16 cellular contexts compared by ENCODE assay signal in genomic region chr10:102785818-102786217, GRCh38. TPM values are rescaled to one million over a fixed set of nuclear protein-coding genes. Genes with fewer than 3 reads are reported as not detected.
DNase-seq lines count a peak whose midpoint lies in the region; ATAC-seq, FAIRE-seq and TF ChIP-seq lines count a peak whose summit lies in the region.
"Had no signal": no experiment of that assay in that cellular context is flagged by ENCODE, and none has a peak within 500 bp of the region (broad histone marks: within the 10 kb centered on the region; RNA-seq: fewer than 3 reads in every experiment).

No MANE protein-coding gene starts in this region.

- peaks cover 13% of the 10 kb centered on the region for H3K36me3 Mint-ChIP-seq in osteocyte (ENCODE audit: unreplicated experiment)

- TF ChIP-seq RAD21 in liver (IDR thresholded peaks at IDR 0.05) (peak in 1 of 2 donors; percentile 39), HepG2 (CRISPR knock-in tag; IDR thresholded peaks at IDR 0.05) (no peak)

- H3K9me3 Mint-ChIP-seq in osteocyte (ENCODE audit: unreplicated experiment) = peaks cover 5% of the 10 kb centered on the region

- H3K4me3 ChIP-seq in liver (ENCODE audit: low read depth in 1 of 3, low read length in 3 of 3) (no peak overlapping the region), HepG2 (replicated peaks in 1 of 3; ENCODE audit: insufficient read depth in 1 of 3, low read depth in 2 of 3, low read length in 3 of 3) (no peak overlapping the region), gastroesophageal sphincter (no peak overlapping the region), brain microvascular endothelial cell (ENCODE audit: low read depth, low read length) (no peak overlapping the region), small intestine (ENCODE audit: low read depth in 1 of 2, low read length in 2 of 2) (no peak overlapping the region)
- H3K4me3 ChIP-seq: A549, cardiac muscle cell had no signal

- intact Hi-C loops in HepG2 (cut with micrococcal nuclease; ENCODE audit: unreplicated experiment) = no loop called here

- in situ Hi-C loops in HepG2 (cut with HindIII; ENCODE audit: extremely low pct_ligation_motif_present, low pct_unique_long_range_greater_than_20kb) (no loop called here), brain microvascular endothelial cell (cut with HindIII; ENCODE audit: low pct_ligation_motif_present, low sequenced_read_pairs) (no loop called here)

- no peak overlapping the region for H3K9ac ChIP-seq in liver (ENCODE audit: low read depth in 1 of 2, low read length in 2 of 2)
- H3K9ac ChIP-seq in HepG2 (ENCODE audit: insufficient read depth, low read depth, low read length) = no peak overlapping the region

- H3K27me3 ChIP-seq in liver (ENCODE audit: control insufficient read depth in 4 of 4, insufficient read depth in 4 of 4, low read length in 3 of 4) (no peaks in the 10 kb centered on the region), HepG2 (ENCODE audit: control insufficient read depth in 1 of 2, insufficient read depth in 2 of 2, low read length in 2 of 2) (no peaks in the 10 kb centered on the region), gastroesophageal sphincter (no peaks in the 10 kb centered on the region), brain microvascular endothelial cell (replicated peaks) (no peaks in the 10 kb centered on the region), small intestine (ENCODE audit: control insufficient read depth in 2 of 2, insufficient read depth in 2 of 2, low read length in 2 of 2) (no peaks in the 10 kb centered on the region)
- H3K27me3 ChIP-seq: cardiac muscle cell had no signal

- H4K20me1 ChIP-seq in HepG2 (ENCODE audit: insufficient read depth, low read length) = no peaks in the 10 kb centered on the region

- CTCF ChIA-PET in HepG2 (lab: Yijun Ruan, JAX; ENCODE audit: low intra/inter-chr PET ratio, low total read pairs) = no interaction called here

- no peak for FAIRE-seq in HepG2 (lab: Jason Lieb, UNC)
- FAIRE-seq in small intestine (lab: Jason Lieb, UNC) = no peak
- FAIRE-seq: A549, frontal cortex, HTR-8/SVneo, urothelium cell line had no signal

- POLR2A ChIA-PET in HepG2 (lab: Yijun Ruan, JAX) = no interaction called here

- no peak for ATAC-seq in HepG2
- ATAC-seq in gastroesophageal sphincter = peak; percentile 21
- ATAC-seq: A549 had no signal

- H3K9me3 ChIP-seq in liver (ENCODE audit: control insufficient read depth in 4 of 4, low read length in 3 of 4) (no peaks in the 10 kb centered on the region), HepG2 (ENCODE audit: low read length) (no peaks in the 10 kb centered on the region), gastroesophageal sphincter (no peaks in the 10 kb centered on the region), small intestine (ENCODE audit: control insufficient read depth, low read depth) (no peaks in the 10 kb centered on the region)
- H3K9me3 ChIP-seq: A549 had no signal

- BruUV-seq in HepG2 (replicated peaks; lab: Mats Ljungman, UMichigan) = no TSS peak

- H3K4me1 Mint-ChIP-seq in osteocyte (ENCODE audit: unreplicated experiment) = peaks cover 53% of the 10 kb centered on the region

- H3K36me3 ChIP-seq in liver (ENCODE audit: control insufficient read depth in 4 of 4, insufficient read depth in 3 of 4, low read depth in 1 of 4, low read length in 3 of 4) (no peaks in the 10 kb centered on the region), HepG2 (replicated peaks in 1 of 2; ENCODE audit: control insufficient read depth in 1 of 2, insufficient read depth in 2 of 2, low read length in 2 of 2) (no peaks in the 10 kb centered on the region), gastroesophageal sphincter (no peaks in the 10 kb centered on the region), brain microvascular endothelial cell (replicated peaks) (peaks cover under 1% of the 10 kb centered on the region), small intestine (ENCODE audit: control insufficient read depth in 2 of 2, insufficient read depth in 2 of 2, low read length in 2 of 2) (no peaks in the 10 kb centered on the region)
- H3K36me3 ChIP-seq: cardiac muscle cell had no signal

- peak overlapping the region; percentile 50 for H3K27ac ChIP-seq in liver (ENCODE audit: low read depth in 1 of 2, low read length in 2 of 2)
- H3K27ac ChIP-seq in HepG2 (ENCODE audit: extremely low read length, insufficient read depth, low read length) = no peak overlapping the region
- peak overlapping the region in 3 of 4 donors; percentile 82 to 97 (median 95) for H3K27ac ChIP-seq in gastroesophageal sphincter
- H3K27ac ChIP-seq in brain microvascular endothelial cell = no peak overlapping the region
- peak overlapping the region in 1 of 2 donors; percentile 73 for H3K27ac ChIP-seq in small intestine (ENCODE audit: low read depth in 1 of 2, low read length in 1 of 2)
- H3K27ac ChIP-seq: A549, cardiac muscle cell had no signal

- DNase-seq in HepG2 (ENCODE audit: low spot score) (no peak), osteocyte (ENCODE audit: extremely low spot score, unreplicated experiment) (no peak), brain microvascular endothelial cell (no peak), HuH-7.5 (ENCODE audit: low spot score) (no peak), NCI-H345 (lab: John Stamatoyannopoulos, UW) (no peak), small intestine (no peak)
- DNase-seq: activated T-cell treated with anti-CD3 and anti-CD28 coated beads, Interleukin-2, amount 50 U/mL, for 24 hours; NCI-H187 treated with DMSO at 0.1 percent for 48 hours had no signal

- TF ChIP-seq EP300 in HepG2 (IDR thresholded peaks at IDR 0.05; ENCODE audit: low read depth in 2 of 2, low read length in 2 of 2) (no peak), HepG2 (CRISPR knock-in tag; IDR thresholded peaks at IDR 0.05; ENCODE audit: borderline replicate concordance) (no peak), gastroesophageal sphincter (IDR thresholded peaks at IDR 0.05) (no peak)

- H3K27me3 Mint-ChIP-seq in osteocyte (ENCODE audit: unreplicated experiment) = no peaks in the 10 kb centered on the region
- H3K27me3 Mint-ChIP-seq: activated T-cell treated with anti-CD3 and anti-CD28 coated beads, Interleukin-2, amount 50 U/mL, for 24 hours had no signal

- H3K4me2 ChIP-seq in HepG2 (ENCODE audit: low read depth, low read length) = no peak overlapping the region
- H3K4me2 ChIP-seq: A549 had no signal

- TF ChIP-seq CTCF in liver (IDR thresholded peaks at IDR 0.05; ENCODE audit: low read depth, low read length, missing input control) = no peak
- TF ChIP-seq CTCF in HepG2 (CRISPR knock-in tag; IDR thresholded peaks at IDR 0.05) = no peak
- no peak for TF ChIP-seq CTCF in gastroesophageal sphincter (IDR thresholded peaks at IDR 0.05)
- no peak for TF ChIP-seq CTCF in osteocyte (IDR thresholded peaks at IDR 0.05)
- no peak for TF ChIP-seq CTCF in brain microvascular endothelial cell (IDR thresholded peaks at IDR 0.05; ENCODE audit: low read depth, low read length, missing control alignments)

- H3K4me1 ChIP-seq in liver (ENCODE audit: control insufficient read depth in 4 of 4, insufficient read depth in 4 of 4, low read length in 3 of 4) (peaks cover 23 to 36% (median 31%) of the 10 kb centered on the region in 4 donors), HepG2 (ENCODE audit: insufficient read depth, low read length) (peaks cover 24% of the 10 kb centered on the region), gastroesophageal sphincter (peaks cover 30 to 89% (median 46%) of the 10 kb centered on the region in 3 donors), small intestine (ENCODE audit: control insufficient read depth in 2 of 2, insufficient read depth in 1 of 2, low read depth in 1 of 2, low read length in 1 of 2) (peaks cover 0 to 24% of the 10 kb centered on the region in 2 donors)

- no peak for TF ChIP-seq POLR2A in HepG2 (IDR thresholded peaks at IDR 0.05; ENCODE audit: insufficient read depth in 1 of 2, low read depth in 2 of 2, low read length in 2 of 2)
- no peak for TF ChIP-seq POLR2A in gastroesophageal sphincter (IDR thresholded peaks at IDR 0.05)

- H3K4me3 Mint-ChIP-seq in osteocyte (ENCODE audit: unreplicated experiment) = no peak overlapping the region
- H3K4me3 Mint-ChIP-seq: activated T-cell treated with anti-CD3 and anti-CD28 coated beads, Interleukin-2, amount 50 U/mL, for 24 hours had no signal

- H2AFZ ChIP-seq in HepG2 (ENCODE audit: low read length) = no peak overlapping the region

- peak overlapping the region; percentile 57 for H3K27ac Mint-ChIP-seq in osteocyte (ENCODE audit: unreplicated experiment)
- H3K27ac Mint-ChIP-seq: activated T-cell treated with anti-CD3 and anti-CD28 coated beads, Interleukin-2, amount 50 U/mL, for 24 hours had no signal

- H3K79me2 ChIP-seq in HepG2 (ENCODE audit: insufficient read depth, low read length) = no peaks in the 10 kb centered on the region

- WGBS in liver = 53% methylated on average over 2 of the region's 2 CpGs
- 98% methylated on average over 2 of the region's 2 CpGs for WGBS in HepG2 (ENCODE audit: low lambda C conversion rate)
- 31 to 53% methylated on average over 2 of the region's 2 CpGs for WGBS in gastroesophageal sphincter (ENCODE audit: low coverage in 1 of 2), 2 donors
- 58 to 88% (median 80%) methylated on average over 2 of the region's 2 CpGs for WGBS in small intestine, 3 donors

RNA-seq across cellular contexts. Expression of gene WBP1L, which starts 42.1 kb away (rescaled TPM):
- total RNA-seq in liver = 10 to 100 TPM; 25.3 to 43.6 TPM
- 10 to 100 TPM; 12.3 to 29.9 TPM for polyA plus RNA-seq in liver
- 8.3 and 11.6 TPM in 2 replicates for total RNA-seq in HepG2 (2016; rRNA removed; fragmentation: Illumina TruSeq; extraction: Trizol)
- total RNA-seq in HepG2 (2016; cell fraction: cytosol; rRNA removed; fragmentation: Illumina TruSeq; extraction: Trizol; ENCODE audit: low read depth) = 4.0 and 4.2 TPM in 2 replicates
- 8.5 and 10.6 TPM in 2 replicates for total RNA-seq in HepG2 (2016; cell fraction: insoluble cytoplasmic fraction; rRNA removed; fragmentation: Illumina TruSeq; extraction: Trizol)
- 15.7 and 18.8 TPM in 2 replicates for total RNA-seq in HepG2 (2016; cell fraction: membrane; rRNA removed; fragmentation: Illumina TruSeq; extraction: Trizol)
- 6.4 and 7.2 TPM in 2 replicates for total RNA-seq in HepG2 (2016; cell fraction: nucleus; rRNA removed; fragmentation: Illumina TruSeq; extraction: Trizol)
- polyA plus RNA-seq in HepG2 (2011; rRNA removed) = 12.3 and 14.9 TPM in 2 replicates
- polyA plus RNA-seq in HepG2 (2011; cell fraction: cytosol; rRNA removed) = 18.7 and 19.4 TPM in 2 replicates
- polyA plus RNA-seq in HepG2 (2011; cell fraction: nucleus; rRNA removed) = 8.0 and 9.0 TPM in 2 replicates
- polyA plus RNA-seq in HepG2 (2012) = 11.9 and 14.7 TPM in 2 replicates
- 2.6 and 2.8 TPM in 2 replicates for polyA plus RNA-seq in HepG2 (2016; cell fraction: cytosol; fragmentation: Illumina TruSeq; extraction: Trizol; ENCODE audit: low read depth)
- 10.0 and 11.7 TPM in 2 replicates for polyA plus RNA-seq in HepG2 (2016; cell fraction: insoluble cytoplasmic fraction; fragmentation: Illumina TruSeq; extraction: Trizol; ENCODE audit: low read depth)
- polyA plus RNA-seq in HepG2 (2016; cell fraction: membrane; fragmentation: Illumina TruSeq; extraction: Trizol; ENCODE audit: low read depth) = 10.4 and 14.8 TPM in 2 replicates
- polyA plus RNA-seq in HepG2 (2016; cell fraction: nucleus; fragmentation: Illumina TruSeq; extraction: Trizol; ENCODE audit: insufficient read depth, low read depth) = 9.0 and 9.1 TPM in 2 replicates
- 33.2 and 39.2 TPM in 2 replicates for polyA minus RNA-seq in HepG2 (2011; rRNA and poly(A)+ RNA removed; ENCODE audit: low replicate concordance)
- 12.8 and 18.7 TPM in 2 replicates for polyA minus RNA-seq in HepG2 (2011; cell fraction: cytosol; rRNA and poly(A)+ RNA removed)
- polyA minus RNA-seq in HepG2 (2011; cell fraction: nucleus; rRNA and poly(A)+ RNA removed) = 6.4 and 8.5 TPM in 2 replicates
- total RNA-seq in gastroesophageal sphincter = 100 to 1,000 TPM; 125 to 142 (median 132) TPM
- total RNA-seq in osteocyte = 66.7 and 68.7 TPM in 2 replicates
- polyA plus RNA-seq in small intestine = 10 to 100 TPM; 15.2 to 29.9 (median 16.8) TPM

RNA-seq across cellular contexts. Expression of gene CYP17A1, which starts 51.4 kb away (rescaled TPM):
- 1 to 10 TPM in 1 of 2 donors, not detected in 1; 1.0 TPM for total RNA-seq in liver
- polyA plus RNA-seq in liver = 10 to 100 TPM in 1 of 2 donors, under 1 TPM in 1; 0.16 to 13.1 TPM
- 0.13 and 0.14 TPM in 2 replicates for total RNA-seq in HepG2 (2016; rRNA removed; fragmentation: Illumina TruSeq; extraction: Trizol)
- 0.18 TPM in 1 of 2 replicates, not detected in the other for total RNA-seq in HepG2 (2016; cell fraction: cytosol; rRNA removed; fragmentation: Illumina TruSeq; extraction: Trizol; ENCODE audit: low read depth)
- 0.15 TPM in 1 of 2 replicates, not detected in the other for total RNA-seq in HepG2 (2016; cell fraction: insoluble cytoplasmic fraction; rRNA removed; fragmentation: Illumina TruSeq; extraction: Trizol)
- total RNA-seq in HepG2 (2016; cell fraction: membrane; rRNA removed; fragmentation: Illumina TruSeq; extraction: Trizol) = 0.14 TPM in 1 of 2 replicates, not detected in the other
- not detected in 2 replicates for total RNA-seq in HepG2 (2016; cell fraction: nucleus; rRNA removed; fragmentation: Illumina TruSeq; extraction: Trizol)
- polyA plus RNA-seq in HepG2 (2011; rRNA removed) = 1.1 and 3.5 TPM in 2 replicates
- 0.87 and 3.2 TPM in 2 replicates for polyA plus RNA-seq in HepG2 (2011; cell fraction: cytosol; rRNA removed)
- 0.51 and 2.0 TPM in 2 replicates for polyA plus RNA-seq in HepG2 (2011; cell fraction: nucleus; rRNA removed)
- 8.8 and 14.0 TPM in 2 replicates for polyA plus RNA-seq in HepG2 (2012)
- 0.08 and 0.10 TPM in 2 replicates for polyA plus RNA-seq in HepG2 (2016; cell fraction: cytosol; fragmentation: Illumina TruSeq; extraction: Trizol; ENCODE audit: low read depth)
- 0.16 TPM in 1 of 2 replicates, not detected in the other for polyA plus RNA-seq in HepG2 (2016; cell fraction: insoluble cytoplasmic fraction; fragmentation: Illumina TruSeq; extraction: Trizol; ENCODE audit: low read depth)
- polyA plus RNA-seq in HepG2 (2016; cell fraction: membrane; fragmentation: Illumina TruSeq; extraction: Trizol; ENCODE audit: low read depth) = 1.4 TPM in 1 of 2 replicates, not detected in the other
- polyA plus RNA-seq in HepG2 (2016; cell fraction: nucleus; fragmentation: Illumina TruSeq; extraction: Trizol; ENCODE audit: insufficient read depth, low read depth) = 0.57 TPM in 1 of 2 replicates, not detected in the other
- 1.7 TPM in 1 of 2 replicates, not detected in the other for polyA minus RNA-seq in HepG2 (2011; rRNA and poly(A)+ RNA removed; ENCODE audit: low replicate concordance)
- polyA minus RNA-seq in HepG2 (2011; cell fraction: cytosol; rRNA and poly(A)+ RNA removed) = 0.44 and 2.8 TPM in 2 replicates
- polyA minus RNA-seq in HepG2 (2011; cell fraction: nucleus; rRNA and poly(A)+ RNA removed) = 0.39 and 1.5 TPM in 2 replicates
- not detected for total RNA-seq in gastroesophageal sphincter
- not detected in 2 replicates for total RNA-seq in osteocyte
- 10 to 100 TPM in 1 of 3 donors, 1 to 10 TPM in 1, under 1 TPM in 1; 0.10 to 13.4 (median 3.0) TPM for polyA plus RNA-seq in small intestine
- total RNA-seq: cardiac muscle cell, frontal cortex, G401 had no signal
- polyA plus RNA-seq: A549, cardiac muscle cell had no signal

Comparison
In these comparisons a context has a peak if more than half of its experiments do, and no peak if none do; other contexts are left out.
1. H3K27ac ChIP-seq: peak in liver (2 of 2) and gastroesophageal sphincter (3 of 4); none in HepG2 (single experiment) and brain microvascular endothelial cell (single experiment).